ENCODE assay signal across 26 cellular contexts in genomic region chr20:62854121-62854520, GRCh38. TPM values are rescaled to one million over a fixed set of nuclear protein-coding genes. Genes with fewer than 3 reads are reported as not detected.
DNase-seq lines count a peak whose midpoint lies in the region; ATAC-seq, FAIRE-seq and TF ChIP-seq lines count a peak whose summit lies in the region.
"Had no signal": no experiment of that assay in that cellular context is flagged by ENCODE, and none has a peak within 500 bp of the region (broad histone marks: within the 10 kb centered on the region; RNA-seq: fewer than 3 reads in every experiment).

No MANE protein-coding gene starts in this region.

- H3K4me1 ChIP-seq in HEK293 (ENCODE audit: control insufficient read depth, insufficient read depth, low read length) (no peaks in the 10 kb centered on the region), OCI-LY3 (ENCODE audit: low read length) (peaks cover 62% of the 10 kb centered on the region), osteoblast (ENCODE audit: insufficient read depth, low read length) (no peaks in the 10 kb centered on the region), small intestine (ENCODE audit: control insufficient read depth in 2 of 2, insufficient read depth in 1 of 2, low read depth in 1 of 2, low read length in 1 of 2) (no peaks in the 10 kb centered on the region)
- H3K4me1 ChIP-seq: A549, HAP-1 had no signal

- H3K4me1 Mint-ChIP-seq in chondrocyte (ENCODE audit: low read depth): peaks cover under 1% of the 10 kb centered on the region

- H3K36me3 Mint-ChIP-seq in chondrocyte (ENCODE audit: low read depth): peaks cover 25% of the 10 kb centered on the region

- no peak overlapping the region for H3K27ac ChIP-seq in HEK293 (ENCODE audit: extremely low read depth, low read depth, low read length)
- H3K27ac ChIP-seq in OCI-LY3 (ENCODE audit: low read length): peak overlapping the region; percentile 97
- no peak overlapping the region for H3K27ac ChIP-seq in osteoblast (ENCODE audit: low read depth, low read length)
- no peak overlapping the region for H3K27ac ChIP-seq in small intestine (ENCODE audit: low read depth in 1 of 2, low read length in 1 of 2)
- H3K27ac ChIP-seq: A549; BLaER1 treated with 17β-estradiol and CSF1 and Interleukin-3, amounts not matched to agents 10 nM and 100 nM had no signal

- POLR2A ChIA-PET in HEK293 (lab: Yijun Ruan, JAX): interaction anchor here (0.5 to 1.0 kb wide), 2 partner anchors 33 to 47 kb away, joined by 4 read pairs; no protein-coding TSS in a partner anchor

- DNase-seq in chondrocyte (ENCODE audit: low spot score) (peak; percentile 74), osteoblast (ENCODE audit: insufficient read length, low spot score, missing footprints) (peak; percentile 26), T1000 (lab: John Stamatoyannopoulos, UW) (no peak), NCI-H1694 (lab: John Stamatoyannopoulos, UW) (no peak), small intestine (no peak)
- DNase-seq: 8988T; ACHN; AML-193; BE2C; CD4-positive, alpha-beta T cell; CD8-positive, alpha-beta memory T cell; DMS 273 treated with DMSO at 0.1 percent for 48 hours; DMS79; GF-D8; GOT3 had no signal

- CTCF ChIA-PET in HEK293 (lab: Yijun Ruan, JAX): no interaction called here

- no peaks in the 10 kb centered on the region for H3K9me3 ChIP-seq in HEK293 (ENCODE audit: control insufficient read depth, insufficient read depth, low read depth, low read length)
- H3K9me3 ChIP-seq in OCI-LY3 (ENCODE audit: insufficient read depth, low read length): no peaks in the 10 kb centered on the region
- no peaks in the 10 kb centered on the region for H3K9me3 ChIP-seq in osteoblast (ENCODE audit: low read depth, low read length)
- no peaks in the 10 kb centered on the region for H3K9me3 ChIP-seq in small intestine (ENCODE audit: control insufficient read depth, low read depth)
- H3K9me3 ChIP-seq: A549, BE2C, HAP-1 had no signal

- peak overlapping the region; percentile 20; the same call in 1 of the 2 replicates for H3K9ac ChIP-seq in OCI-LY3 (ENCODE audit: low read length)
- H3K9ac ChIP-seq: BLaER1 treated with 17β-estradiol and CSF1 and Interleukin-3, amounts not matched to agents 10 nM and 100 nM had no signal

- H3K27me3 Mint-ChIP-seq in chondrocyte (ENCODE audit: low read depth): no peaks in the 10 kb centered on the region
- H3K27me3 Mint-ChIP-seq: CD4-positive, alpha-beta T cell; CD8-positive, alpha-beta memory T cell had no signal

- TF ChIP-seq CTCF in HEK293 (tag by site-specific recombination; IDR thresholded peaks at IDR 0.05): no peak
- no peak for TF ChIP-seq CTCF in OCI-LY3 (IDR thresholded peaks at IDR 0.05; ENCODE audit: low read depth, low read length)
- no peak for TF ChIP-seq CTCF in chondrocyte (IDR thresholded peaks at IDR 0.05)
- TF ChIP-seq CTCF in osteoblast (IDR thresholded peaks at IDR 0.05; ENCODE audit: extremely low read depth, low read depth, low read length): no peak

- WGBS in small intestine, 3 donors: 93 to 97% (median 96%) methylated on average over 13 of the region's 13 CpGs

- H3K79me2 ChIP-seq in OCI-LY3 (ENCODE audit: low read length) (peaks cover 100% of the 10 kb centered on the region), osteoblast (ENCODE audit: insufficient read depth, low read length) (peaks cover 16% of the 10 kb centered on the region)

- H3K36me3 ChIP-seq in HEK293 (ENCODE audit: control insufficient read depth in 2 of 2, insufficient read depth in 1 of 2, low read length in 2 of 2) (peaks cover 9 to 88% of the 10 kb centered on the region in 2 experiments; a peak in 2 of 3 replicates), OCI-LY3 (replicated peaks; ENCODE audit: low read depth, low read length) (peaks cover 84% of the 10 kb centered on the region), osteoblast (ENCODE audit: insufficient read depth, low read length) (peaks cover 43% of the 10 kb centered on the region), small intestine (ENCODE audit: control insufficient read depth in 2 of 2, insufficient read depth in 2 of 2, low read length in 2 of 2) (peaks cover 0 to 4% of the 10 kb centered on the region in 2 donors)

- H3K27ac Mint-ChIP-seq in chondrocyte (ENCODE audit: unreplicated experiment): no peak overlapping the region
- H3K27ac Mint-ChIP-seq: CD4-positive, alpha-beta T cell; CD8-positive, alpha-beta memory T cell had no signal

- H4K20me1 ChIP-seq in OCI-LY3 (ENCODE audit: insufficient read depth, low read length): peaks cover 56% of the 10 kb centered on the region
- peaks cover 8% of the 10 kb centered on the region for H4K20me1 ChIP-seq in osteoblast (ENCODE audit: insufficient read depth, low read length)

- FAIRE-seq in small intestine (lab: Jason Lieb, UNC): no peak
- FAIRE-seq: A549, D721Med, GM12891, GM18507, H54 had no signal

- no peaks in the 10 kb centered on the region for H3K9me3 Mint-ChIP-seq in chondrocyte (ENCODE audit: low read depth)
- H3K9me3 Mint-ChIP-seq: CD14-positive monocyte; CD4-positive, alpha-beta T cell; CD8-positive, alpha-beta memory T cell had no signal

- no peak overlapping the region for H2AFZ ChIP-seq in OCI-LY3 (ENCODE audit: low read depth, low read length)
- H2AFZ ChIP-seq in osteoblast (ENCODE audit: low read length): no peak overlapping the region

- no peak for ATAC-seq in GM21423 (IDR thresholded peaks at IDR 0.05; ENCODE audit: unreplicated experiment)
- ATAC-seq: A549 had no signal

- H3K4me2 ChIP-seq in OCI-LY3 (ENCODE audit: low read length) (no peak overlapping the region), osteoblast (ENCODE audit: insufficient read depth, low read length) (no peak overlapping the region)
- H3K4me2 ChIP-seq: A549; BLaER1 treated with 17β-estradiol and CSF1 and Interleukin-3, amounts not matched to agents 10 nM and 100 nM had no signal

- no peak overlapping the region for H3K4me3 Mint-ChIP-seq in chondrocyte (ENCODE audit: unreplicated experiment)
- H3K4me3 Mint-ChIP-seq: CD14-positive monocyte; CD4-positive, alpha-beta T cell; CD8-positive, alpha-beta memory T cell had no signal

- H3K27me3 ChIP-seq in OCI-LY3 (ENCODE audit: low read depth, low read length): no peaks in the 10 kb centered on the region
- no peaks in the 10 kb centered on the region for H3K27me3 ChIP-seq in osteoblast (ENCODE audit: insufficient read depth, low read length)
- H3K27me3 ChIP-seq in small intestine (ENCODE audit: control insufficient read depth in 2 of 2, insufficient read depth in 2 of 2, low read length in 2 of 2): no peaks in the 10 kb centered on the region
- H3K27me3 ChIP-seq: BE2C; BLaER1 treated with 17β-estradiol and CSF1 and Interleukin-3, amounts not matched to agents 10 nM and 100 nM had no signal

- H3K4me3 ChIP-seq in HEK293 (ENCODE audit: low read depth, low read length): no peak overlapping the region
- no peak overlapping the region for H3K4me3 ChIP-seq in OCI-LY3 (ENCODE audit: low read length)
- no peak overlapping the region for H3K4me3 ChIP-seq in osteoblast (ENCODE audit: insufficient read depth, low read length)
- no peak overlapping the region for H3K4me3 ChIP-seq in small intestine (ENCODE audit: low read depth in 1 of 2, low read length in 2 of 2)
- H3K4me3 ChIP-seq: A549; BLaER1 treated with 17β-estradiol and CSF1 and Interleukin-3, amounts not matched to agents 10 nM and 100 nM; HAP-1 had no signal

TF ChIP-seq in HEK293, 187 proteins besides CTCF, POLR2A, EP300 and RAD21 (continues in another document):
- no peak for TF ChIP-seq ZNF518A (tag by site-specific recombination; conservative IDR thresholded peaks at IDR 0.05; ENCODE audit: low read depth)
- TF ChIP-seq ZNF600 (tag by site-specific recombination; IDR thresholded peaks at IDR 0.05): 0 out of 2 replicates have a peak, but pooled peaks have one; percentile 16
- TF ChIP-seq MYNN (tag by site-specific recombination; IDR thresholded peaks at IDR 0.05; ENCODE audit: borderline replicate concordance): no peak

RNA-seq across cellular contexts. Expression of gene TCFL5, which starts 7.5 kb away (rescaled TPM):
- total RNA-seq in chondrocyte: 12.7 to 20.0 TPM (median 13.0 TPM) in 3 replicates
- 13.0 TPM in 2 replicates for total RNA-seq in osteoblast
- polyA plus RNA-seq in small intestine: 1 to 10 TPM; 4.5 to 5.7 (median 4.7) TPM

RNA-seq across cellular contexts. Expression of gene COL9A3, which starts 37.3 kb away (rescaled TPM):
- 8.6 to 11.3 TPM (median 8.9 TPM) in 3 replicates for total RNA-seq in chondrocyte
- total RNA-seq in osteoblast: not detected in 2 replicates
- 10 to 100 TPM in 1 of 3 donors, 1 to 10 TPM in 2; 5.1 to 12.7 (median 6.7) TPM for polyA plus RNA-seq in small intestine
- total RNA-seq: CD4-positive, alpha-beta T cell; CD8-positive, alpha-beta memory T cell had no signal
- polyA plus RNA-seq: CD8-positive, alpha-beta memory T cell had no signal

RNA-seq across cellular contexts. Expression of gene OGFR, which starts 49.5 kb away (rescaled TPM):
- total RNA-seq in chondrocyte: 31.5 to 32.2 TPM (median 31.8 TPM) in 3 replicates
- 32.4 and 39.1 TPM in 2 replicates for total RNA-seq in osteoblast
- 10 to 100 TPM; 46.6 to 88.3 (median 85.9) TPM for polyA plus RNA-seq in small intestine

RNA-seq across cellular contexts. Expression of gene MRGBP, which starts 57.8 kb away (rescaled TPM):
- total RNA-seq in chondrocyte (9.5 to 10.4 TPM (median 10.3 TPM) in 3 replicates), osteoblast (14.1 and 15.2 TPM in 2 replicates)
- 10 to 100 TPM; 13.2 to 17.0 (median 13.5) TPM for polyA plus RNA-seq in small intestine

Comparison
In these comparisons a context has a peak if more than half of its experiments do, and no peak if none do; other contexts are left out.
1. DNase-seq: peak in chondrocyte (single experiment) and osteoblast (single experiment); none in T1000 (single experiment), NCI-H1694 (single experiment) and small intestine (single experiment).